Comparison of ENCODE assay signal across 16 cellular contexts in genomic region chr9:7549261-7549660, GRCh38.
A peak's percentile ranks its signal among the peaks of the same experiment; 100 is the strongest.
DNase-seq lines count a peak whose midpoint lies in the region; ATAC-seq and TF ChIP-seq lines count a peak whose summit lies in the region.
"Had no signal": no experiment of that assay in that cellular context is flagged by ENCODE, and none has a peak within 500 bp of the region (broad histone marks: within the 10 kb centered on the region; RNA-seq: fewer than 3 reads in every experiment).

No MANE protein-coding gene starts in this region.

- H3K23ac ChIP-seq in mesendoderm (ENCODE audit: low read length), result no peak overlapping the region

- TF ChIP-seq CTCF in DND-41 (IDR thresholded peaks at IDR 0.05; ENCODE audit: borderline replicate concordance, extremely low read depth, low read length, poor library complexity, severe bottlenecking), result no peak

- H4K5ac ChIP-seq in mesendoderm (ENCODE audit: low read length), result no peak overlapping the region

- H3K4ac ChIP-seq in mesendoderm (ENCODE audit: low read depth, low read length), result no peak overlapping the region

- no peak overlapping the region for H2BK5ac ChIP-seq in mesendoderm (ENCODE audit: low read length)

- H3K4me1 ChIP-seq in DND-41 (ENCODE audit: insufficient read depth, low read length), result peaks cover 19% of the 10 kb centered on the region
- no peaks in the 10 kb centered on the region for H3K4me1 ChIP-seq in mesendoderm (ENCODE audit: control insufficient read depth, low read depth, low read length)
- H3K4me1 ChIP-seq: breast epithelium, gastrocnemius medialis had no signal

- peak overlapping the region; percentile 94 for H3K27ac ChIP-seq in DND-41 (ENCODE audit: low read length)
- no peak overlapping the region for H3K27ac ChIP-seq in mesendoderm (ENCODE audit: low read depth, low read length)
- H3K27ac ChIP-seq: breast epithelium, gastrocnemius medialis, SK-N-MC had no signal

- H3K9ac ChIP-seq in DND-41 (ENCODE audit: low read depth, low read length), result peak overlapping the region; percentile 42
- no peak overlapping the region for H3K9ac ChIP-seq in mesendoderm (ENCODE audit: low read length)

- H2BK120ac ChIP-seq in mesendoderm (ENCODE audit: low read depth, low read length), result no peak overlapping the region

- no peaks in the 10 kb centered on the region for H3K79me2 ChIP-seq in DND-41 (ENCODE audit: insufficient read depth, low read length)
- H3K79me2 ChIP-seq in mesendoderm (ENCODE audit: control insufficient read depth, insufficient read depth, low read length), result no peaks in the 10 kb centered on the region

- no peaks in the 10 kb centered on the region for H3K9me3 ChIP-seq in DND-41 (ENCODE audit: insufficient read depth, low read length, severe bottlenecking)
- H3K9me3 ChIP-seq: breast epithelium, gastrocnemius medialis had no signal

- peak overlapping the region; percentile 88 for H2AFZ ChIP-seq in DND-41 (ENCODE audit: low read depth, low read length)

- H3K27me3 ChIP-seq in DND-41 (ENCODE audit: insufficient read depth, low read length, poor library complexity) (no peaks in the 10 kb centered on the region), mesendoderm (ENCODE audit: insufficient read depth, low read length, poor library complexity) (no peaks in the 10 kb centered on the region)
- H3K27me3 ChIP-seq: gastrocnemius medialis had no signal

- H4K20me1 ChIP-seq in DND-41 (ENCODE audit: insufficient read depth, low read length), result no peaks in the 10 kb centered on the region

- peak overlapping the region; percentile 43 for H3K18ac ChIP-seq in mesendoderm (ENCODE audit: low read length)

- H2BK15ac ChIP-seq in mesendoderm (replicated peaks; ENCODE audit: low read depth), result no peak overlapping the region

- H3K36me3 ChIP-seq in DND-41 (ENCODE audit: insufficient read depth, low read length), result no peaks in the 10 kb centered on the region
- H3K36me3 ChIP-seq in mesendoderm (ENCODE audit: control insufficient read depth, insufficient read depth, low read length), result no peaks in the 10 kb centered on the region
- H3K36me3 ChIP-seq: breast epithelium, gastrocnemius medialis had no signal

- H3K4me3 ChIP-seq in DND-41 (ENCODE audit: low read depth in 1 of 2, low read length in 2 of 2) (peak overlapping the region in 1 of 2 experiments; percentile 35; a peak in 1 of 4 replicates), mesendoderm (ENCODE audit: low read length) (no peak overlapping the region)
- H3K4me3 ChIP-seq: breast epithelium, gastrocnemius medialis, SK-N-MC had no signal

- ATAC-seq in DND-41 (ENCODE audit: insufficient read depth, low read depth) (peak; percentile 98), HG03442 (IDR thresholded peaks at IDR 0.05; ENCODE audit: unreplicated experiment) (no peak)
- ATAC-seq: activated CD8-positive, alpha-beta memory T cell treated with anti-CD3 and anti-CD28 coated beads, Interleukin-2, amount 10 ng/mL, durations not matched to agents 7 days and 5 days; gastrocnemius medialis; stimulated activated effector memory CD8-positive, alpha-beta T cell treated with anti-CD3 and anti-CD28 coated beads, Interleukin-12 subunit alpha, Interleukin-12 subunit beta, amount 100 ng/mL, for 72 hours had no signal

- H3K79me1 ChIP-seq in mesendoderm (ENCODE audit: low read length), result no peaks in the 10 kb centered on the region

- WGBS in mesendoderm (ENCODE audit: extremely low coverage, insufficient coverage, low lambda C conversion rate), result no CpG with 5 or more reads among the region's 3 CpGs

- H3K4me2 ChIP-seq in DND-41 (ENCODE audit: insufficient read depth, low read length) (peak overlapping the region; percentile 49), mesendoderm (ENCODE audit: low read length) (no peak overlapping the region)

- H3K56ac ChIP-seq in mesendoderm (ENCODE audit: low read length), result peak overlapping the region; percentile 63

- H2AK5ac ChIP-seq in mesendoderm (ENCODE audit: low read length), result no peak overlapping the region

- no peak overlapping the region for H4K8ac ChIP-seq in mesendoderm (ENCODE audit: low read depth, low read length)

- DNase-seq in DND-41 (peak; percentile 93), NCI-H2107 treated with DMSO at 0.1 percent for 48 hours (lab: John Stamatoyannopoulos, UW; ENCODE audit: unreplicated experiment) (peak; percentile 11), astrocyte of the hippocampus (ENCODE audit: low read depth, low spot score) (peak; percentile 7), mesendoderm (peak; percentile 92), ureter (ENCODE audit: low spot score) (no peak)
- no peak for DNase-seq in stimulated activated CD4-positive, alpha-beta T cell treated with anti-CD3 and anti-CD28 coated beads, Interleukin-2, amount 100 ng/mL, for 48 hours
- DNase-seq in activated CD4-positive, alpha-beta T cell treated with anti-CD3 and anti-CD28 coated beads for 4 hours, result no peak
- DNase-seq: activated CD8-positive, alpha-beta memory T cell treated with anti-CD3 and anti-CD28 coated beads, Interleukin-2, amount 10 ng/mL, durations not matched to agents 7 days and 5 days; activated naive CD4-positive, alpha-beta T cell treated with anti-CD3 and anti-CD28 coated beads, Interleukin-2, amount 50 U/mL, for 16 hours; gastrocnemius medialis; NCI-H1092; stimulated activated CD4-positive, alpha-beta T cell treated with anti-CD3 and anti-CD28 coated beads, Interleukin-4, amount 100 ng/mL, for 24 hours had no signal

Comparison
In these comparisons a context has a peak if more than half of its experiments do, and no peak if none do; other contexts are left out.
1. DNase-seq: peak in DND-41 (single experiment), NCI-H2107 treated with DMSO at 0.1 percent for 48 hours (single experiment), astrocyte of the hippocampus (single experiment) and mesendoderm (single experiment); none in stimulated activated CD4-positive, alpha-beta T cell treated with anti-CD3 and anti-CD28 coated beads, Interleukin-2, amount 100 ng/mL, for 48 hours (0 of 2), ureter (single experiment) and activated CD4-positive, alpha-beta T cell treated with anti-CD3 and anti-CD28 coated beads for 4 hours (0 of 2).